8 cellular contexts compared by ENCODE assay signal in genomic region chr1:25695066-25695990, GRCh38.
DNase-seq lines count a peak whose midpoint lies in the region; ATAC-seq, FAIRE-seq and TF ChIP-seq lines count a peak whose summit lies in the region.

No MANE protein-coding gene starts in this region.

- POLR2A ChIA-PET in HepG2 (lab: Yijun Ruan, JAX) = no interaction called here

- H2AFZ ChIP-seq in HepG2 (ENCODE audit: low read length) = no peak overlapping the region

- no peaks in the 10 kb centered on the region for H3K79me2 ChIP-seq in HepG2 (ENCODE audit: insufficient read depth, low read length)

- peaks cover 25% of the 10 kb centered on the region for H3K27me3 Mint-ChIP-seq in HFFc6 (ENCODE audit: insufficient read depth)

- CTCF ChIA-PET in HepG2 (lab: Yijun Ruan, JAX; ENCODE audit: low intra/inter-chr PET ratio, low total read pairs) = no interaction called here

- TF ChIP-seq CTCF in HFFc6 (IDR thresholded peaks at IDR 0.05) (peak; percentile 57), HepG2 (CRISPR knock-in tag; IDR thresholded peaks at IDR 0.05) (no peak; the same call in 1 of the 2 replicates), tibial nerve (IDR thresholded peaks at IDR 0.05) (no peak)

- H3K4me3 ChIP-seq in HepG2 (replicated peaks in 1 of 3; ENCODE audit: insufficient read depth in 1 of 3, low read depth in 2 of 3, low read length in 3 of 3) = no peak overlapping the region
- no peak overlapping the region for H3K4me3 ChIP-seq in tibial nerve

- no peak for TF ChIP-seq RAD21 in HepG2 (CRISPR knock-in tag; IDR thresholded peaks at IDR 0.05)

- H3K4me2 ChIP-seq in HepG2 (ENCODE audit: low read depth, low read length) = no peak overlapping the region

- H3K4me1 ChIP-seq in HepG2 (ENCODE audit: insufficient read depth, low read length) (0 out of 2 replicates have a peak, but pooled peaks cover 9% of the 10 kb centered on the region), tibial nerve (peaks cover 0 to 65% (median 26%) of the 10 kb centered on the region in 4 donors)

- H3K27ac ChIP-seq in caudate nucleus (ENCODE audit: low read depth, low read length) = peak overlapping the region; percentile 86
- no peak overlapping the region for H3K27ac ChIP-seq in HepG2 (ENCODE audit: extremely low read length, insufficient read depth, low read length)
- H3K27ac ChIP-seq in tibial nerve = peak overlapping the region in 3 of 4 donors; percentile 48 to 86 (median 76)

- WGBS in HepG2 (ENCODE audit: low lambda C conversion rate) = 47% methylated on average over 22 of the region's 22 CpGs
- 61 to 64% methylated on average over 22 of the region's 22 CpGs for WGBS in tibial nerve, 2 donors

- intact Hi-C loops in HepG2 (cut with micrococcal nuclease; ENCODE audit: unreplicated experiment) = loop anchor here (10.0 kb wide), 1 partner anchor 79 kb away; no protein-coding TSS in a partner anchor

- BruUV-seq in HepG2 (replicated peaks; lab: Mats Ljungman, UMichigan) = no TSS peak

- peak overlapping the region; percentile 78 for H3K27ac Mint-ChIP-seq in HFFc6

- no peaks in the 10 kb centered on the region for H3K36me3 Mint-ChIP-seq in HFFc6 (ENCODE audit: low read depth)

- ATAC-seq in HepG2 (peak; percentile 77), HG03280 (IDR thresholded peaks at IDR 0.05; ENCODE audit: unreplicated experiment) (no peak), HG02870 (IDR thresholded peaks at IDR 0.05; ENCODE audit: unreplicated experiment) (no peak), GM18870 (IDR thresholded peaks at IDR 0.05; ENCODE audit: unreplicated experiment) (no peak)

- DNase-seq in ACHN (peak; percentile 65), HFFc6 (peak; percentile 98), caudate nucleus (lab: John Stamatoyannopoulos, UW) (peak in 6 of 61 donors; percentile 9 to 63 (median 30)), HepG2 (ENCODE audit: low spot score) (peak; percentile 66), tibial nerve (ENCODE audit: low spot score in 2 of 2) (peak; percentile 65 to 81)

- no peaks in the 10 kb centered on the region for H4K20me1 ChIP-seq in HepG2 (ENCODE audit: insufficient read depth, low read length)

- peaks cover 38% of the 10 kb centered on the region for H3K4me1 Mint-ChIP-seq in HFFc6 (ENCODE audit: low read depth)

- H3K9ac ChIP-seq in HepG2 (ENCODE audit: insufficient read depth, low read depth, low read length) = no peak overlapping the region

- no peaks in the 10 kb centered on the region for H3K9me3 ChIP-seq in HepG2 (ENCODE audit: low read length)
- H3K9me3 ChIP-seq in tibial nerve = no peaks in the 10 kb centered on the region

- TF ChIP-seq POLR2A in HepG2 (IDR thresholded peaks at IDR 0.05; ENCODE audit: insufficient read depth in 1 of 2, low read depth in 2 of 2, low read length in 2 of 2) = no peak
- TF ChIP-seq POLR2A in tibial nerve (IDR thresholded peaks at IDR 0.05) = no peak

- no peaks in the 10 kb centered on the region for H3K9me3 Mint-ChIP-seq in HFFc6

- peak; percentile 67 for FAIRE-seq in HepG2 (lab: Jason Lieb, UNC)

- H3K36me3 ChIP-seq in HepG2 (replicated peaks in 1 of 2; ENCODE audit: control insufficient read depth in 1 of 2, insufficient read depth in 2 of 2, low read length in 2 of 2) (no peaks in the 10 kb centered on the region), tibial nerve (no peaks in the 10 kb centered on the region)

- H3K4me3 Mint-ChIP-seq in HFFc6 = peak overlapping the region; percentile 64

- in situ Hi-C loops in ACHN (cut with HindIII; ENCODE audit: low pct_ligation_motif_present, low pct_unique_long_range_greater_than_20kb, low sequenced_read_pairs) (no loop called here), HepG2 (cut with HindIII; ENCODE audit: extremely low pct_ligation_motif_present, low pct_unique_long_range_greater_than_20kb) (no loop called here)

- 0 out of 5 replicates have a peak, but pooled peaks cover 0 to 7% of the 10 kb centered on the region in 2 experiments for H3K27me3 ChIP-seq in HepG2 (ENCODE audit: control insufficient read depth in 1 of 2, insufficient read depth in 2 of 2, low read length in 2 of 2)
- no peaks in the 10 kb centered on the region for H3K27me3 ChIP-seq in tibial nerve

- no peak for TF ChIP-seq EP300 in HepG2 (IDR thresholded peaks at IDR 0.05; ENCODE audit: low read depth in 2 of 2, low read length in 2 of 2)
- TF ChIP-seq EP300 in HepG2 (CRISPR knock-in tag; IDR thresholded peaks at IDR 0.05; ENCODE audit: borderline replicate concordance) = no peak
- peak; percentile 70 to 97 for TF ChIP-seq EP300 in tibial nerve (IDR thresholded peaks at IDR 0.05)

TF ChIP-seq in HepG2, 621 proteins besides CTCF, POLR2A, EP300 and RAD21:
- TF ChIP-seq CEBPB (IDR thresholded peaks at IDR 0.05; ENCODE audit: borderline replicate concordance, low read depth, low read length) = peak; percentile 90
- peak; percentile 84 for TF ChIP-seq TFE3 (CRISPR knock-in tag; IDR thresholded peaks at IDR 0.05)
- TF ChIP-seq MAFK (conservative IDR thresholded peaks at IDR 0.05 in 1 of 2, IDR thresholded peaks at IDR 0.05 in 1 of 2; ENCODE audit: low read length in 2 of 2) = peak; percentile 26 to 37; a peak in 3 of 4 replicates
- no peak for TF ChIP-seq HMGXB3 (CRISPR knock-in tag; IDR thresholded peaks at IDR 0.05; ENCODE audit: borderline replicate concordance)
- TF ChIP-seq CENPX (CRISPR knock-in tag; IDR thresholded peaks at IDR 0.05) = no peak
- TF ChIP-seq TEAD3 (CRISPR knock-in tag; optimal IDR thresholded peaks at IDR 0.05; ENCODE audit: borderline replicate concordance) = peak; percentile 14
- TF ChIP-seq ATF4 (CRISPR knock-in tag; IDR thresholded peaks at IDR 0.05) = 0 out of 4 replicates have a peak, but pooled peaks of 1 of the 2 experiments have one; percentile 24
- no peak for TF ChIP-seq SRF (IDR thresholded peaks at IDR 0.05; ENCODE audit: low read depth, low read length)
- TF ChIP-seq SMC3 (IDR thresholded peaks at IDR 0.05; ENCODE audit: low read length) = peak; percentile 19; the same call in 1 of the 2 replicates
- peak; percentile 79 for TF ChIP-seq CEBPG (CRISPR knock-in tag; IDR thresholded peaks at IDR 0.05)
- TF ChIP-seq ZNF644 (CRISPR knock-in tag; IDR thresholded peaks at IDR 0.05; ENCODE audit: low read depth) = no peak
- TF ChIP-seq MAFF (IDR thresholded peaks at IDR 0.05; ENCODE audit: low read depth, low read length) = peak; percentile 64
- peak; percentile 83 for TF ChIP-seq ZNF7 (CRISPR knock-in tag; IDR thresholded peaks at IDR 0.05)
- peak; percentile 27; the same call in 1 of the 2 replicates for TF ChIP-seq SAP130 (CRISPR knock-in tag; IDR thresholded peaks at IDR 0.05; ENCODE audit: low read depth)
